Comparison of ENCODE assay signal across 22 cellular contexts in the genomic region with DNA sequence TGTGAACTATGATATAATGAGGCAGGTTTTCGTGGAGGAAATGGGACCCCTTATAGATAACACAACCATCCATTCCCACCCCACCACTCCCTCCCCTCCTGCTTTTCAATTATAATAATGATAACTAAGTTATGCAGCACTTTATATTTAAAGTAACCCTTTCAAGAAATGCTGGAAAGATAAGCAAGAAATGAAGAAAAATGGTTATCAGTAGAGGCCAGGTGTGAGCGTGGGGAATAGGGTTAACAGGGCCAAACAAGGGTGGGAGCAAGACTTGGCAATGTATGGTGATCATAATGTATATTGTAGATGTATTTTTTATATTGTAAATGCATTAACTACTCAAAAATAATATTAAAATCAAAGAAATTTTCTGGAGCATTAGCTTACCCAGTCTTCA.
"Had no signal": no experiment of that assay in that cellular context is flagged by ENCODE, and none has a peak within 500 bp of the region (broad histone marks: within the 10 kb centered on the region; RNA-seq: fewer than 3 reads in every experiment).

No MANE protein-coding gene starts in this region.

- H3K4me1 ChIP-seq: left lung, lower lobe of right lung had no signal

- DNase-seq: dermis blood vessel endothelial cell; dorsolateral prefrontal cortex; effector CD4-positive, alpha-beta T cell; effector memory CD4-positive, alpha-beta T cell; foreskin keratinocyte; glutamatergic neuron; head of caudate nucleus; heart right ventricle; hippocampal formation; left cardiac atrium; left lung; left ventricle myocardium superior; lower lobe of right lung; mesenchymal stem cell; midbrain had no signal

- H3K4me3 ChIP-seq: coronary artery, dorsolateral prefrontal cortex, esophagus muscularis mucosa, heart right ventricle, left lung, lower lobe of right lung had no signal

- FAIRE-seq: colon, endothelial cell of umbilical vein, frontal cortex, islet of Langerhans, keratinocyte had no signal

- H3K36me3 ChIP-seq: left lung, lower lobe of right lung had no signal

- ATAC-seq: foreskin keratinocyte, heart right ventricle, left cardiac atrium, left lung, left ventricle myocardium superior, lower lobe of right lung had no signal

- H3K9me3 ChIP-seq: esophagus muscularis mucosa, heart right ventricle, left lung, lower lobe of right lung had no signal

- H3K27ac ChIP-seq: coronary artery, dorsolateral prefrontal cortex, esophagus muscularis mucosa, foreskin keratinocyte, heart right ventricle, left lung, lower lobe of right lung had no signal

- H3K27me3 ChIP-seq: dorsolateral prefrontal cortex, esophagus muscularis mucosa, foreskin keratinocyte, heart right ventricle, left lung had no signal
